42 cellular contexts compared by ENCODE assay signal in the genomic region with DNA sequence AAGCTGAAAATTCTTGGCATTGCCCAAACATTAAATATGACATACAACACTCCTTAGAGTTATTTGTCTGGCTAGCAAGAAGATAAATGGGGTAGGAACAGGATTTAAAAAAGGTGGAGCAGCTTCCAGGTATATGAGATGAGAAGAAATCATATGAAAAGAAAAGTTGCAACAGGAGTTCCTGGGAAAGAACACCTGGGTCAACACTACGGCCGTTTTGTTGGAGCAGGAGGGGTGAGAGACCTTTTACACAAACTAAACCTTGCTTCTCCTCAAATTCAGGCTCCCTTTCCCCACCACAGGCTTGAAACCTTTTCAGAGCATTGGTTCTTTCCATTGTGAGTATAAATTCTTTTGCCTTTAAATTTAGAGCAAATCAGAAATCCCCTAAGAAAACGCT. TPM values are rescaled to one million over a fixed set of nuclear protein-coding genes. Genes with fewer than 3 reads are reported as not detected.
"Had no signal": no experiment of that assay in that cellular context is flagged by ENCODE, and none has a peak within 500 bp of the region (broad histone marks: within the 10 kb centered on the region; RNA-seq: fewer than 3 reads in every experiment).

No MANE protein-coding gene starts in this region.

- H3K4me3 ChIP-seq: adrenal gland, ascending aorta, breast epithelium, cardiac muscle cell had no signal

- H3K4me1 ChIP-seq: adrenal gland, ascending aorta, breast epithelium had no signal

- H3K27me3 Mint-ChIP-seq: activated naive CD8-positive, alpha-beta T cell; activated naive CD8-positive, alpha-beta T cell treated with anti-CD3 and anti-CD28 coated beads, Interleukin-2, amount 50 U/mL, for 24 hours; activated T-cell treated with anti-CD3 and anti-CD28 coated beads, Interleukin-2, amount 50 U/mL, for 24 hours; brain; central memory CD8-positive, alpha-beta T cell had no signal

- ATAC-seq: activated naive CD4-positive, alpha-beta T cell treated with anti-CD3 and anti-CD28 coated beads, Interleukin-2, amount 50 U/mL, for 72 hours; activated naive CD8-positive, alpha-beta T cell treated with anti-CD3 and anti-CD28 coated beads, Interleukin-2, amount 50 U/mL, for 24 hours; activated T-cell treated with anti-CD3 and anti-CD28 coated beads, Interleukin-2, amount 50 U/mL, for 4 hours; activated T-cell treated with anti-CD3 and anti-CD28 coated beads, Interleukin-2, amount 50 U/mL, for 72 hours; activated T-helper 17 cell treated with anti-CD3 and anti-CD28 coated beads, Interleukin-2, amount 50 U/mL, for 72 hours had no signal

- DNase-seq: activated effector memory CD4-positive, alpha-beta T cell treated with anti-CD3 and anti-CD28 coated beads, Interleukin-2, amount 50 U/mL, for 16 hours; activated effector memory CD4-positive, alpha-beta T cell treated with Interleukin-2 at 50 U/mL for 16 hours; activated gamma-delta T cell; activated gamma-delta T cell treated with Interleukin-2 at 50 U/mL for 16 hours; activated naive CD4-positive, alpha-beta T cell; activated naive CD4-positive, alpha-beta T cell treated with anti-CD3 and anti-CD28 coated beads for 36 hours; activated naive CD4-positive, alpha-beta T cell treated with anti-CD3 and anti-CD28 coated beads, Interleukin-2, amount 10 ng/mL, durations not matched to agents 7 days and 5 days; activated naive CD4-positive, alpha-beta T cell treated with anti-CD3 and anti-CD28 coated beads, Interleukin-2, amount 50 U/mL, for 16 hours; activated naive CD4-positive, alpha-beta T cell treated with Interleukin-2 at 50 U/mL for 16 hours; activated naive CD8-positive, alpha-beta T cell treated with anti-CD3 and anti-CD28 coated beads for 36 hours; activated naive CD8-positive, alpha-beta T cell treated with anti-CD3 and anti-CD28 coated beads, Interleukin-2, amount 10 ng/mL, durations not matched to agents 7 days and 5 days; activated naive CD8-positive, alpha-beta T cell treated with anti-CD3 and anti-CD28 coated beads, Interleukin-2, amount 50 U/mL, for 24 hours; activated T-cell treated with anti-CD3 and anti-CD28 coated beads for 4 hours; activated T-cell treated with anti-CD3 and anti-CD28 coated beads, Interleukin-2, amount 50 U/mL, for 1 hour; activated T-cell treated with anti-CD3 and anti-CD28 coated beads, Interleukin-2, amount 50 U/mL, for 24 hours; activated T-cell treated with anti-CD3 and anti-CD28 coated beads, Interleukin-2, amount 50 U/mL, for 4 hours; activated T-cell treated with anti-CD3 and anti-CD28 coated beads, Interleukin-2, amount 50 U/mL, for 48 hours; activated T-cell treated with anti-CD3 and anti-CD28 coated beads, Interleukin-2, amount 50 U/mL, for 72 hours; adrenal gland; amniotic stem cell; amygdala; anterior cingulate cortex; aorta; brain microvascular endothelial cell; caudate nucleus; central memory CD4-positive, alpha-beta T cell; cerebellar nuclear complex had no signal

- H3K36me3 Mint-ChIP-seq: activated naive CD4-positive, alpha-beta T cell treated with anti-CD3 and anti-CD28 coated beads, Interleukin-2, amount 10 ng/mL, durations not matched to agents 7 days and 5 days; activated naive CD4-positive, alpha-beta T cell treated with anti-CD3 and anti-CD28 coated beads, Interleukin-2, amount 50 U/mL, for 24 hours; activated naive CD4-positive, alpha-beta T cell treated with anti-CD3 and anti-CD28 coated beads, Interleukin-2, amount 50 U/mL, for 72 hours; activated naive CD8-positive, alpha-beta T cell; activated naive CD8-positive, alpha-beta T cell treated with anti-CD3 and anti-CD28 coated beads for 36 hours; activated naive CD8-positive, alpha-beta T cell treated with anti-CD3 and anti-CD28 coated beads, Interleukin-2, amount 10 ng/mL, durations not matched to agents 7 days and 5 days; brain had no signal

- H3K36me3 ChIP-seq: adrenal gland, ascending aorta, brain microvascular endothelial cell, breast epithelium, cardiac muscle cell had no signal

- H3K4me3 Mint-ChIP-seq: activated naive CD4-positive, alpha-beta T cell treated with anti-CD3 and anti-CD28 coated beads for 36 hours; activated naive CD4-positive, alpha-beta T cell treated with anti-CD3 and anti-CD28 coated beads, Interleukin-2, amount 10 ng/mL, durations not matched to agents 7 days and 5 days; activated naive CD4-positive, alpha-beta T cell treated with anti-CD3 and anti-CD28 coated beads, Interleukin-2, amount 50 U/mL, for 24 hours; activated naive CD8-positive, alpha-beta T cell; activated naive CD8-positive, alpha-beta T cell treated with anti-CD3 and anti-CD28 coated beads for 36 hours; activated naive CD8-positive, alpha-beta T cell treated with anti-CD3 and anti-CD28 coated beads, Interleukin-2, amount 10 ng/mL, durations not matched to agents 7 days and 5 days; activated naive CD8-positive, alpha-beta T cell treated with anti-CD3 and anti-CD28 coated beads, Interleukin-2, amount 50 U/mL, for 24 hours; activated T-cell treated with anti-CD3 and anti-CD28 coated beads, Interleukin-2, amount 50 U/mL, for 24 hours; activated T-cell treated with anti-CD3 and anti-CD28 coated beads, Interleukin-2, amount 50 U/mL, for 4 hours; activated T-cell treated with anti-CD3 and anti-CD28 coated beads, Interleukin-2, amount 50 U/mL, for 72 hours; activated T-helper 1 cell treated with anti-CD3 and anti-CD28 coated beads, Interleukin-12 subunit alpha, Interleukin-12 subunit beta, Interleukin-2, Interleukin-4 antibody, amounts not matched to agents 30 ng/mL and 10 ng/mL and 1 ng/mL, durations not matched to agents 14 hours and 24 hours and 36 hours; activated T-helper 17 cell treated with anti-CD3 and anti-CD28 coated beads, Interleukin-2, amount 50 U/mL, for 72 hours; brain; central memory CD8-positive, alpha-beta T cell had no signal

- H3K9me3 ChIP-seq: adrenal gland, ascending aorta, breast epithelium had no signal

- H3K27ac Mint-ChIP-seq: activated naive CD4-positive, alpha-beta T cell treated with anti-CD3 and anti-CD28 coated beads for 36 hours; activated naive CD4-positive, alpha-beta T cell treated with anti-CD3 and anti-CD28 coated beads, Interleukin-2, amount 10 ng/mL, durations not matched to agents 7 days and 5 days; activated naive CD4-positive, alpha-beta T cell treated with anti-CD3 and anti-CD28 coated beads, Interleukin-2, amount 50 U/mL, for 24 hours; activated naive CD4-positive, alpha-beta T cell treated with anti-CD3 and anti-CD28 coated beads, Interleukin-2, amount 50 U/mL, for 72 hours; activated naive CD8-positive, alpha-beta T cell; activated naive CD8-positive, alpha-beta T cell treated with anti-CD3 and anti-CD28 coated beads for 36 hours; activated naive CD8-positive, alpha-beta T cell treated with anti-CD3 and anti-CD28 coated beads, Interleukin-2, amount 10 ng/mL, durations not matched to agents 7 days and 5 days; activated naive CD8-positive, alpha-beta T cell treated with anti-CD3 and anti-CD28 coated beads, Interleukin-2, amount 50 U/mL, for 24 hours; activated T-cell treated with anti-CD3 and anti-CD28 coated beads, Interleukin-2, amount 50 U/mL, for 24 hours; activated T-cell treated with anti-CD3 and anti-CD28 coated beads, Interleukin-2, amount 50 U/mL, for 72 hours; activated T-helper 1 cell treated with anti-CD3 and anti-CD28 coated beads, Interleukin-12 subunit alpha, Interleukin-12 subunit beta, Interleukin-2, Interleukin-4 antibody, amounts not matched to agents 30 ng/mL and 10 ng/mL and 1 ng/mL, durations not matched to agents 14 hours and 24 hours and 36 hours; activated T-helper 17 cell treated with anti-CD3 and anti-CD28 coated beads, Interleukin-2, amount 50 U/mL, for 72 hours; activated T-helper 2 cell treated with anti-CD3 and anti-CD28 coated beads, Interferon-gamma antibody, Interleukin-2, Interleukin-4, amounts not matched to agents 10 μg/mL and 5 μg/mL and 100 μg/mL, durations not matched to agents 14 hours and 24 hours and 36 hours; brain had no signal

- FAIRE-seq: astrocyte, bronchial epithelial cell had no signal

- H3K27me3 ChIP-seq: adrenal gland, ascending aorta, brain microvascular endothelial cell, breast epithelium, cardiac muscle cell had no signal

- H3K4me1 Mint-ChIP-seq: activated naive CD4-positive, alpha-beta T cell treated with anti-CD3 and anti-CD28 coated beads, Interleukin-2, amount 10 ng/mL, durations not matched to agents 7 days and 5 days; activated naive CD4-positive, alpha-beta T cell treated with anti-CD3 and anti-CD28 coated beads, Interleukin-2, amount 50 U/mL, for 24 hours; activated naive CD8-positive, alpha-beta T cell treated with anti-CD3 and anti-CD28 coated beads for 36 hours; activated naive CD8-positive, alpha-beta T cell treated with anti-CD3 and anti-CD28 coated beads, Interleukin-2, amount 50 U/mL, for 24 hours; central memory CD8-positive, alpha-beta T cell had no signal

- H3K27ac ChIP-seq: adrenal gland, ascending aorta, brain microvascular endothelial cell, breast epithelium, cardiac muscle cell had no signal

- H3K9me3 Mint-ChIP-seq: activated naive CD4-positive, alpha-beta T cell treated with anti-CD3 and anti-CD28 coated beads for 36 hours; activated naive CD4-positive, alpha-beta T cell treated with anti-CD3 and anti-CD28 coated beads, Interleukin-2, amount 10 ng/mL, durations not matched to agents 7 days and 5 days; activated naive CD4-positive, alpha-beta T cell treated with anti-CD3 and anti-CD28 coated beads, Interleukin-2, amount 50 U/mL, for 24 hours; activated naive CD4-positive, alpha-beta T cell treated with anti-CD3 and anti-CD28 coated beads, Interleukin-2, amount 50 U/mL, for 72 hours; activated naive CD8-positive, alpha-beta T cell treated with anti-CD3 and anti-CD28 coated beads for 36 hours; activated naive CD8-positive, alpha-beta T cell treated with anti-CD3 and anti-CD28 coated beads, Interleukin-2, amount 10 ng/mL, durations not matched to agents 7 days and 5 days; activated naive CD8-positive, alpha-beta T cell treated with anti-CD3 and anti-CD28 coated beads, Interleukin-2, amount 50 U/mL, for 24 hours; activated T-cell treated with anti-CD3 and anti-CD28 coated beads, Interleukin-2, amount 50 U/mL, for 24 hours; activated T-cell treated with anti-CD3 and anti-CD28 coated beads, Interleukin-2, amount 50 U/mL, for 4 hours; activated T-cell treated with anti-CD3 and anti-CD28 coated beads, Interleukin-2, amount 50 U/mL, for 72 hours; activated T-helper 1 cell treated with anti-CD3 and anti-CD28 coated beads, Interleukin-12 subunit alpha, Interleukin-12 subunit beta, Interleukin-2, Interleukin-4 antibody, amounts not matched to agents 30 ng/mL and 10 ng/mL and 1 ng/mL, durations not matched to agents 14 hours and 24 hours and 36 hours; activated T-helper 17 cell treated with anti-CD3 and anti-CD28 coated beads, Interleukin-2, amount 50 U/mL, for 72 hours; activated T-helper 2 cell treated with anti-CD3 and anti-CD28 coated beads, Interferon-gamma antibody, Interleukin-2, Interleukin-4, amounts not matched to agents 10 μg/mL and 5 μg/mL and 100 μg/mL, durations not matched to agents 14 hours and 24 hours and 36 hours; brain; central memory CD8-positive, alpha-beta T cell had no signal

RNA-seq across cellular contexts. Expression of a gene that starts 18.8 kb away (rescaled TPM):
- total RNA-seq: activated naive CD4-positive, alpha-beta T cell treated with anti-CD3 and anti-CD28 coated beads for 36 hours; activated naive CD4-positive, alpha-beta T cell treated with anti-CD3 and anti-CD28 coated beads, Interleukin-2, amount 50 U/mL, for 72 hours; activated naive CD8-positive, alpha-beta T cell treated with anti-CD3 and anti-CD28 coated beads for 36 hours; activated naive CD8-positive, alpha-beta T cell treated with anti-CD3 and anti-CD28 coated beads, Interleukin-2, amount 10 ng/mL, durations not matched to agents 7 days and 5 days; activated T-cell treated with anti-CD3 and anti-CD28 coated beads, Interleukin-2, amount 50 U/mL, for 4 hours; activated T-cell treated with anti-CD3 and anti-CD28 coated beads, Interleukin-2, amount 50 U/mL, for 72 hours; activated T-helper 1 cell treated with anti-CD3 and anti-CD28 coated beads, Interleukin-12 subunit alpha, Interleukin-12 subunit beta, Interleukin-2, Interleukin-4 antibody, amounts not matched to agents 30 ng/mL and 10 ng/mL and 1 ng/mL, durations not matched to agents 14 hours and 24 hours and 36 hours; activated T-helper 17 cell treated with anti-CD3 and anti-CD28 coated beads, Interleukin-2, amount 50 U/mL, for 72 hours; activated T-helper 2 cell treated with anti-CD3 and anti-CD28 coated beads, Interferon-gamma antibody, Interleukin-2, Interleukin-4, amounts not matched to agents 10 μg/mL and 5 μg/mL and 100 μg/mL, durations not matched to agents 14 hours and 24 hours and 36 hours; adrenal gland; aorta; ascending aorta; astrocyte; breast epithelium; bronchial epithelial cell; cardiac muscle cell; cerebellum; chondrocyte had no signal
- polyA plus RNA-seq: aorta, cardiac muscle cell had no signal
